Comparison of ENCODE assay signal across 20 cellular contexts in genomic region chr12:2023365-2023764, GRCh38. TPM values are rescaled to one million over a fixed set of nuclear protein-coding genes. Genes with fewer than 3 reads are reported as not detected.
DNase-seq lines count a peak whose midpoint lies in the region; ATAC-seq and TF ChIP-seq lines count a peak whose summit lies in the region.
"Had no signal": no experiment of that assay in that cellular context is flagged by ENCODE, and none has a peak within 500 bp of the region (broad histone marks: within the 10 kb centered on the region; RNA-seq: fewer than 3 reads in every experiment).

No MANE protein-coding gene starts in this region.

- intact Hi-C loops in vagina (cut with DNase I) = no loop called here

- no peaks in the 10 kb centered on the region for H3F3A ChIP-seq in neural cell (ENCODE audit: insufficient read depth, low read length, poor library complexity, severe bottlenecking)

- no peak overlapping the region for H3K4me2 ChIP-seq in neural cell (ENCODE audit: low read length)
- H3K4me2 ChIP-seq: KMS-11 had no signal

- TF ChIP-seq RAD21 in neural cell (conservative IDR thresholded peaks at IDR 0.05) = no peak

- no peak for ATAC-seq in GM18909 (IDR thresholded peaks at IDR 0.05; ENCODE audit: poor library complexity, unreplicated experiment)
- ATAC-seq: HepG2, Panc1 had no signal

- TF ChIP-seq CTCF in endodermal cell (conservative IDR thresholded peaks at IDR 0.05) = no peak
- TF ChIP-seq CTCF in neural cell (IDR thresholded peaks at IDR 0.05; ENCODE audit: poor library complexity, severe bottlenecking) = no peak
- no peak for TF ChIP-seq CTCF in vagina (IDR thresholded peaks at IDR 0.05)

- H3K27ac Mint-ChIP-seq in endodermal cell = no peak overlapping the region
- H3K27ac Mint-ChIP-seq: CD4-positive, alpha-beta memory T cell; HFFc6 had no signal

- H3K4me3 ChIP-seq in endodermal cell (ENCODE audit: low read length) = no peak overlapping the region
- H3K4me3 ChIP-seq in neural cell (ENCODE audit: low read length) = peak overlapping the region; percentile 36
- no peak overlapping the region for H3K4me3 ChIP-seq in vagina
- H3K4me3 ChIP-seq: SK-N-MC had no signal

- no peak overlapping the region for H3K27ac ChIP-seq in endodermal cell (ENCODE audit: low read depth, low read length)
- no peak overlapping the region for H3K27ac ChIP-seq in neural cell (ENCODE audit: low read length)
- no peak overlapping the region for H3K27ac ChIP-seq in vagina
- H3K27ac ChIP-seq: 22Rv1, KMS-11, SK-N-MC had no signal

- DNase-seq in DMS153 (lab: John Stamatoyannopoulos, UW) (peak; percentile 17), DMS153 treated with DMSO at 0.1 percent for 48 hours (lab: John Stamatoyannopoulos, UW; ENCODE audit: unreplicated experiment) (no peak), NCI-H774 (lab: John Stamatoyannopoulos, UW) (peak; percentile 12), endodermal cell (peak; percentile 63), vagina (ENCODE audit: extremely low spot score in 2 of 2) (no peak)
- no peak for DNase-seq in stimulated activated CD4-positive, alpha-beta T cell treated with anti-CD3 and anti-CD28 coated beads, Interleukin-4, amount 100 ng/mL, for 24 hours
- DNase-seq: BE2C; CD4-positive, alpha-beta memory T cell; GF-D8; HFFc6; NCI-H1092 treated with DMSO at 0.1 percent for 48 hours; NCI-H187 treated with DMSO at 0.1 percent for 48 hours; Right ventricle myocardium superior had no signal

- H3K9me3 ChIP-seq in endodermal cell (ENCODE audit: control insufficient read depth, low read length) (no peaks in the 10 kb centered on the region), neural cell (ENCODE audit: low read length) (no peaks in the 10 kb centered on the region), vagina (no peaks in the 10 kb centered on the region)
- H3K9me3 ChIP-seq: BE2C had no signal

- H3K9ac ChIP-seq in endodermal cell (ENCODE audit: extremely low read depth, low read length, poor library complexity, severe bottlenecking) = no peak overlapping the region
- no peak overlapping the region for H3K9ac ChIP-seq in neural cell (ENCODE audit: low read length)
- H3K9ac ChIP-seq: KMS-11 had no signal

- H3K4me1 ChIP-seq in endodermal cell (ENCODE audit: control insufficient read depth, insufficient read depth, low read length) = no peaks in the 10 kb centered on the region
- H3K4me1 ChIP-seq in vagina = no peaks in the 10 kb centered on the region

- TF ChIP-seq POLR2A in vagina (IDR thresholded peaks at IDR 0.05) = no peak

- H3K27me3 ChIP-seq in endodermal cell (ENCODE audit: control insufficient read depth, insufficient read depth, low read length, poor library complexity, severe bottlenecking) (peaks cover 16% of the 10 kb centered on the region), neural cell (ENCODE audit: insufficient read depth, low read depth, low read length) (no peaks in the 10 kb centered on the region), vagina (no peaks in the 10 kb centered on the region)
- H3K27me3 ChIP-seq: BE2C had no signal

- peaks cover 23% of the 10 kb centered on the region for H3K27me3 Mint-ChIP-seq in endodermal cell (ENCODE audit: insufficient read depth)

- H3K4me1 Mint-ChIP-seq in endodermal cell = peaks cover 4% of the 10 kb centered on the region
- H3K4me1 Mint-ChIP-seq: CD4-positive, alpha-beta memory T cell had no signal

- no peak overlapping the region for H3K4me3 Mint-ChIP-seq in endodermal cell
- H3K4me3 Mint-ChIP-seq: CD4-positive, alpha-beta memory T cell; HFFc6 had no signal

- H4K20me1 ChIP-seq in neural cell (ENCODE audit: insufficient read depth) = no peaks in the 10 kb centered on the region

- no peak overlapping the region for H2AFZ ChIP-seq in neural cell (ENCODE audit: low read depth, low read length)

- H3K36me3 Mint-ChIP-seq in endodermal cell (ENCODE audit: low read depth) = no peaks in the 10 kb centered on the region
- H3K36me3 Mint-ChIP-seq: CD4-positive, alpha-beta memory T cell had no signal

- 59 to 62% methylated on average over 3 of the region's 3 CpGs for WGBS in endodermal cell (ENCODE audit: insufficient coverage in 1 of 2, insufficient read length in 1 of 2), 2 experiments

- H3K79me2 ChIP-seq in neural cell (replicated peaks; ENCODE audit: insufficient read depth, low read length) = no peaks in the 10 kb centered on the region

- H3K9me2 ChIP-seq in neural cell (ENCODE audit: insufficient read depth, low read length) = no peaks in the 10 kb centered on the region

- H3K9me3 Mint-ChIP-seq in endodermal cell = peaks cover 1% of the 10 kb centered on the region
- H3K9me3 Mint-ChIP-seq: HFFc6 had no signal

- TF ChIP-seq EP300 in neural cell (conservative IDR thresholded peaks at IDR 0.05; ENCODE audit: poor library complexity, severe bottlenecking) = no peak

- H3K36me3 ChIP-seq in endodermal cell (ENCODE audit: control insufficient read depth, insufficient read depth, low read length) = no peaks in the 10 kb centered on the region
- H3K36me3 ChIP-seq in neural cell (ENCODE audit: insufficient read depth, low read length) = no peaks in the 10 kb centered on the region
- no peaks in the 10 kb centered on the region for H3K36me3 ChIP-seq in vagina
- H3K36me3 ChIP-seq: BE2C had no signal

TF ChIP-seq in neural cell, 6 proteins besides CTCF, POLR2A, EP300 and RAD21:
- no peak for TF ChIP-seq EZH2 (IDR thresholded peaks at IDR 0.05; ENCODE audit: borderline replicate concordance, insufficient read depth, low read length, poor library complexity, severe bottlenecking)
- no peak for TF ChIP-seq MXI1 (conservative IDR thresholded peaks at IDR 0.05; ENCODE audit: poor library complexity, severe bottlenecking)
- TF ChIP-seq, protein P1, sequence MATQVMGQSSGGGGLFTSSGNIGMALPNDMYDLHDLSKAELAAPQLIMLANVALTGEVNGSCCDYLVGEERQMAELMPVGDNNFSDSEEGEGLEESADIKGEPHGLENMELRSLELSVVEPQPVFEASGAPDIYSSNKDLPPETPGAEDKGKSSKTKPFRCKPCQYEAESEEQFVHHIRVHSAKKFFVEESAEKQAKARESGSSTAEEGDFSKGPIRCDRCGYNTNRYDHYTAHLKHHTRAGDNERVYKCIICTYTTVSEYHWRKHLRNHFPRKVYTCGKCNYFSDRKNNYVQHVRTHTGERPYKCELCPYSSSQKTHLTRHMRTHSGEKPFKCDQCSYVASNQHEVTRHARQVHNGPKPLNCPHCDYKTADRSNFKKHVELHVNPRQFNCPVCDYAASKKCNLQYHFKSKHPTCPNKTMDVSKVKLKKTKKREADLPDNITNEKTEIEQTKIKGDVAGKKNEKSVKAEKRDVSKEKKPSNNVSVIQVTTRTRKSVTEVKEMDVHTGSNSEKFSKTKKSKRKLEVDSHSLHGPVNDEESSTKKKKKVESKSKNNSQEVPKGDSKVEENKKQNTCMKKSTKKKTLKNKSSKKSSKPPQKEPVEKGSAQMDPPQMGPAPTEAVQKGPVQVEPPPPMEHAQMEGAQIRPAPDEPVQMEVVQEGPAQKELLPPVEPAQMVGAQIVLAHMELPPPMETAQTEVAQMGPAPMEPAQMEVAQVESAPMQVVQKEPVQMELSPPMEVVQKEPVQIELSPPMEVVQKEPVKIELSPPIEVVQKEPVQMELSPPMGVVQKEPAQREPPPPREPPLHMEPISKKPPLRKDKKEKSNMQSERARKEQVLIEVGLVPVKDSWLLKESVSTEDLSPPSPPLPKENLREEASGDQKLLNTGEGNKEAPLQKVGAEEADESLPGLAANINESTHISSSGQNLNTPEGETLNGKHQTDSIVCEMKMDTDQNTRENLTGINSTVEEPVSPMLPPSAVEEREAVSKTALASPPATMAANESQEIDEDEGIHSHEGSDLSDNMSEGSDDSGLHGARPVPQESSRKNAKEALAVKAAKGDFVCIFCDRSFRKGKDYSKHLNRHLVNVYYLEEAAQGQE (IDR thresholded peaks at IDR 0.05; ENCODE audit: borderline replicate concordance) = no peak
- TF ChIP-seq SMC3 (conservative IDR thresholded peaks at IDR 0.05; ENCODE audit: poor library complexity) = no peak
- no peak for TF ChIP-seq TAF1 (IDR thresholded peaks at IDR 0.05; ENCODE audit: low read depth)
- TF ChIP-seq POLR2AphosphoS5 (IDR thresholded peaks at IDR 0.05) = no peak

RNA-seq across cellular contexts. Expression of gene DCP1B, which starts 19.1 kb away (rescaled TPM):
- total RNA-seq in endodermal cell (10 to 100 TPM; 18.3 to 35.4 TPM), vagina (17.4 TPM)
- 26.9 TPM for polyA plus RNA-seq in endodermal cell (2013, experiment 1 of 2)
- 25.0 TPM for polyA plus RNA-seq in endodermal cell (2013, experiment 2 of 2)
- 12.5 and 14.1 TPM in 2 replicates for polyA plus RNA-seq in neural cell
- 16.8 and 17.9 TPM in 2 replicates for polyA minus RNA-seq in neural cell

RNA-seq across cellular contexts. Expression of gene CACNA1C, which starts 29.4 kb away (rescaled TPM):
- total RNA-seq in endodermal cell (1 to 10 TPM in 1 of 2 donors, under 1 TPM in 1; 0.86 to 6.3 TPM), vagina (9.8 TPM)
- 1.3 TPM for polyA plus RNA-seq in endodermal cell (2013, experiment 1 of 2)
- polyA plus RNA-seq in endodermal cell (2013, experiment 2 of 2) = 2.6 TPM
- polyA plus RNA-seq in neural cell = 9.7 and 10.0 TPM in 2 replicates
- 39.4 and 44.7 TPM in 2 replicates for polyA minus RNA-seq in neural cell
- total RNA-seq: HepG2 had no signal
- polyA plus RNA-seq: HepG2 had no signal

Comparison
In these comparisons a context has a peak if more than half of its experiments do, and no peak if none do; other contexts are left out.
1. DNase-seq: peak in DMS153 (single experiment), NCI-H774 (single experiment) and endodermal cell (single experiment); none in DMS153 treated with DMSO at 0.1 percent for 48 hours (single experiment), vagina (0 of 2) and stimulated activated CD4-positive, alpha-beta T cell treated with anti-CD3 and anti-CD28 coated beads, Interleukin-4, amount 100 ng/mL, for 24 hours (single experiment).